ENCODE assay signal across 16 cellular contexts in genomic region chr11:2684581-2684980, GRCh38.
"Had no signal": no experiment of that assay in that cellular context is flagged by ENCODE, and none has a peak within 500 bp of the region (broad histone marks: within the 10 kb centered on the region; RNA-seq: fewer than 3 reads in every experiment).

No MANE protein-coding gene starts in this region.

- H3K27ac ChIP-seq: ascending aorta, gastrocnemius medialis, heart right ventricle, upper lobe of left lung had no signal

- H3K36me3 ChIP-seq: ascending aorta, gastrocnemius medialis, upper lobe of left lung had no signal

- H3K4me1 ChIP-seq: ascending aorta had no signal

- H3K27me3 ChIP-seq: ascending aorta, gastrocnemius medialis, heart right ventricle, upper lobe of left lung had no signal

- H3K4me3 ChIP-seq: ascending aorta, gastrocnemius medialis, heart right ventricle, upper lobe of left lung had no signal

- H3K9me3 ChIP-seq: ascending aorta, gastrocnemius medialis, heart right ventricle, upper lobe of left lung had no signal

- DNase-seq: activated B cell treated with CpG ODN at 0.5 μM for 24 hours; activated CD4-positive, alpha-beta memory T cell treated with anti-CD3 and anti-CD28 coated beads, Interleukin-2, amount 10 ng/mL, durations not matched to agents 7 days and 5 days; activated CD4-positive, alpha-beta T cell treated with anti-CD3 and anti-CD28 coated beads for 48 hours; activated CD8-positive, alpha-beta memory T cell treated with anti-CD3 and anti-CD28 coated beads, Interleukin-2, amount 10 ng/mL, durations not matched to agents 7 days and 5 days; activated naive CD4-positive, alpha-beta T cell treated with Interleukin-2 at 50 U/mL for 16 hours; activated T-cell treated with anti-CD3 and anti-CD28 coated beads, Interleukin-2, amount 50 U/mL, for 24 hours; effector CD4-positive, alpha-beta T cell; heart right ventricle; midbrain; occipital lobe; stimulated activated CD4-positive, alpha-beta T cell treated with anti-CD3 and anti-CD28 coated beads, Interleukin-15, amount 100 ng/mL, for 24 hours; stimulated activated CD4-positive, alpha-beta T cell treated with anti-CD3 and anti-CD28 coated beads, Interleukin-2, amount 100 ng/mL, for 48 hours; stimulated activated naive CD8-positive, alpha-beta T cell treated with anti-CD3 and anti-CD28 coated beads, Interleukin-15, amount 100 ng/mL, for 72 hours had no signal
